18 cellular contexts compared by ENCODE assay signal in the genomic region with DNA sequence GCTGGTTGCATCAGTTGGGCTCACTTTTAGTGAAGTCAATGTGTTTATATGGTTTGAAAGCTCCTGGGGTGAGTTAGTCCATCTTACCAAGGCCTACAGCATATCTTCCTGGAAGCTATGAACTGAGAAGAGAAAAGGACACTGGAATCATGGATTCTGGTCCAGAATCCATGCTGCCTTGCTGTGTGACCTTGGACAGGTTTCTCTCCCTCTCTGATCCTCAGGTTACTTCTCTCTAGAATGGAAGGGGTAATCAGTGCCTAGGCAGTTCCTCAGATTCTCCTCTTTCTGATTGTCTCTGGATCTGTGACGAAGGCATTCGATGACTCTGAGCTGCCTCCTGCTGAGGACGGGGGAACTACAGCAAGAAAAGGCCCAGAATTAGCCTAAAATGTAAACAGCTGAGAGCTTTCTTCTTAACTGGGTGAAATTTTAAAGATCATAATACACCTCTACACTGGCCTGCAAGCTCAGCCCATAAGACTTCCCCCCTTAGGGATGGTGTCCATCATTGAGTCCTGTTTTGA.
"Had no signal": no experiment of that assay in that cellular context is flagged by ENCODE, and none has a peak within 500 bp of the region (broad histone marks: within the 10 kb centered on the region; RNA-seq: fewer than 3 reads in every experiment).

No MANE protein-coding gene starts in this region.

- H3K36me3 ChIP-seq: left lung, thoracic aorta had no signal

- ATAC-seq: activated T-helper 17 cell treated with anti-CD3 and anti-CD28 coated beads, Interleukin-2, amount 50 U/mL, for 72 hours; left lung; psoas muscle; stimulated activated naive CD8-positive, alpha-beta T cell treated with anti-CD3 and anti-CD28 coated beads, Interleukin-15, amount 100 ng/mL, for 72 hours; T-helper 17 cell had no signal

- H3K27ac ChIP-seq: left lung, psoas muscle, thoracic aorta had no signal

- H3K4me1 ChIP-seq: left lung, psoas muscle had no signal

- H3K9me3 ChIP-seq: left lung, psoas muscle, thoracic aorta had no signal

- H3K36me3 Mint-ChIP-seq: activated naive CD4-positive, alpha-beta T cell treated with anti-CD3 and anti-CD28 coated beads, Interleukin-2, amount 10 ng/mL, durations not matched to agents 7 days and 5 days had no signal

- H3K4me3 Mint-ChIP-seq: activated B cell treated with CpG ODN at 0.5 μM for 24 hours; activated CD4-positive, alpha-beta T cell treated with anti-CD3 and anti-CD28 coated beads, Interleukin-2, amount 10 ng/mL, durations not matched to agents 7 days and 5 days; activated naive CD4-positive, alpha-beta T cell treated with anti-CD3 and anti-CD28 coated beads, Interleukin-2, amount 10 ng/mL, durations not matched to agents 7 days and 5 days; activated T-helper 17 cell treated with anti-CD3 and anti-CD28 coated beads, Interleukin-2, amount 50 U/mL, for 72 hours; nephron progenitor cell; stimulated activated naive CD8-positive, alpha-beta T cell treated with anti-CD3 and anti-CD28 coated beads, Interleukin-15, amount 100 ng/mL, for 72 hours; T-helper 17 cell had no signal

- H3K9me3 Mint-ChIP-seq: activated B cell treated with CpG ODN at 0.5 μM for 24 hours; activated CD4-positive, alpha-beta T cell treated with anti-CD3 and anti-CD28 coated beads, Interleukin-2, amount 10 ng/mL, durations not matched to agents 7 days and 5 days; activated naive CD4-positive, alpha-beta T cell treated with anti-CD3 and anti-CD28 coated beads, Interleukin-2, amount 10 ng/mL, durations not matched to agents 7 days and 5 days; activated T-helper 17 cell treated with anti-CD3 and anti-CD28 coated beads, Interleukin-2, amount 50 U/mL, for 72 hours; nephron progenitor cell; stimulated activated naive CD8-positive, alpha-beta T cell treated with anti-CD3 and anti-CD28 coated beads, Interleukin-15, amount 100 ng/mL, for 72 hours had no signal

- H3K27ac Mint-ChIP-seq: activated B cell treated with CpG ODN at 0.5 μM for 24 hours; activated CD4-positive, alpha-beta T cell treated with anti-CD3 and anti-CD28 coated beads, Interleukin-2, amount 10 ng/mL, durations not matched to agents 7 days and 5 days; activated naive CD4-positive, alpha-beta T cell treated with anti-CD3 and anti-CD28 coated beads, Interleukin-2, amount 10 ng/mL, durations not matched to agents 7 days and 5 days; activated T-helper 17 cell treated with anti-CD3 and anti-CD28 coated beads, Interleukin-2, amount 50 U/mL, for 72 hours; nephron progenitor cell; stimulated activated naive CD8-positive, alpha-beta T cell treated with anti-CD3 and anti-CD28 coated beads, Interleukin-15, amount 100 ng/mL, for 72 hours; T-helper 17 cell had no signal

- H3K4me1 Mint-ChIP-seq: activated B cell treated with CpG ODN at 0.5 μM for 24 hours; activated CD4-positive, alpha-beta T cell treated with anti-CD3 and anti-CD28 coated beads, Interleukin-2, amount 10 ng/mL, durations not matched to agents 7 days and 5 days; activated naive CD4-positive, alpha-beta T cell treated with anti-CD3 and anti-CD28 coated beads, Interleukin-2, amount 10 ng/mL, durations not matched to agents 7 days and 5 days; activated T-helper 17 cell treated with anti-CD3 and anti-CD28 coated beads, Interleukin-2, amount 50 U/mL, for 72 hours; stimulated activated naive CD8-positive, alpha-beta T cell treated with anti-CD3 and anti-CD28 coated beads, Interleukin-15, amount 100 ng/mL, for 72 hours; T-helper 17 cell had no signal

- DNase-seq: activated B cell treated with CpG ODN at 0.5 μM for 24 hours; activated CD4-positive, alpha-beta T cell treated with anti-CD3 and anti-CD28 coated beads, Interleukin-2, amount 10 ng/mL, durations not matched to agents 7 days and 5 days; activated CD8-positive, alpha-beta memory T cell treated with anti-CD3 and anti-CD28 coated beads for 24 hours; activated naive CD4-positive, alpha-beta T cell treated with anti-CD3 and anti-CD28 coated beads, Interleukin-2, amount 10 ng/mL, durations not matched to agents 7 days and 5 days; activated T-cell treated with anti-CD3 and anti-CD28 coated beads for 4 hours; central memory CD4-positive, alpha-beta T cell; effector memory CD4-positive, alpha-beta T cell; glutamatergic neuron; islet precursor cell; left lung; nephron progenitor cell; psoas muscle; stimulated activated CD4-positive, alpha-beta T cell treated with anti-CD3 and anti-CD28 coated beads, Interleukin-15, amount 100 ng/mL, for 24 hours; stimulated activated CD4-positive, alpha-beta T cell treated with anti-CD3 and anti-CD28 coated beads, Interleukin-4, amount 100 ng/mL, for 4 hours; stimulated activated naive CD8-positive, alpha-beta T cell treated with anti-CD3 and anti-CD28 coated beads, Interleukin-15, amount 100 ng/mL, for 72 hours; T-helper 17 cell had no signal

- H3K27me3 ChIP-seq: left lung had no signal

- H3K27me3 Mint-ChIP-seq: activated CD4-positive, alpha-beta T cell treated with anti-CD3 and anti-CD28 coated beads, Interleukin-2, amount 10 ng/mL, durations not matched to agents 7 days and 5 days; activated naive CD4-positive, alpha-beta T cell treated with anti-CD3 and anti-CD28 coated beads, Interleukin-2, amount 10 ng/mL, durations not matched to agents 7 days and 5 days; stimulated activated naive CD8-positive, alpha-beta T cell treated with anti-CD3 and anti-CD28 coated beads, Interleukin-15, amount 100 ng/mL, for 72 hours had no signal

- H3K4me3 ChIP-seq: left lung, psoas muscle, thoracic aorta had no signal
